ENCODE assay signal across 27 cellular contexts in the genomic region with DNA sequence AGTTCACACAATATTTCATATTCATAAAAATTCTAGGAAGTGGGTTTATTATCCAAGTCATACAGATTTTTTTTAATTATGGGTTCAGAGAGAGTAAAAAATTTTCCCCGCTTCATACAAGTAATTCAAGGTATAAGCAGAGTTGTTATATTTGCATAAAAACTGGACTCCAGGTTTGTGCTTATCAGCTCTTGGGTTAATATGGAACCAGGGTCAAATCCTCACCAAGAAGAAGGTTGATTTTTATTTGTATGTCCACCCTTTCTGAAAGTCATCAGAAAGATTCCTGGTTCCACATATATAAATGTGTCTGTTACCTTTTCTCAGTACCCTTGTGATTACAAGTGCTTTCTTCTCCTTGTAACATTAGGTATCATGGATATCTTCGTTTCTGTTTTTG.
"Had no signal": no experiment of that assay in that cellular context is flagged by ENCODE, and none has a peak within 500 bp of the region (broad histone marks: within the 10 kb centered on the region; RNA-seq: fewer than 3 reads in every experiment).

No MANE protein-coding gene starts in this region.

- H3K27ac ChIP-seq: stomach, suprapubic skin, testis, thoracic aorta, thyroid gland, tibial artery, tibial nerve, transverse colon, upper lobe of left lung, upper lobe of right lung, uterus, vagina had no signal

- ATAC-seq: stimulated activated effector memory CD8-positive, alpha-beta T cell treated with anti-CD3 and anti-CD28 coated beads, Interleukin-12 subunit alpha, Interleukin-12 subunit beta, amount 100 ng/mL, for 72 hours; stimulated activated memory B cell treated with anti-CD40 and anti-IgM and Interleukin-4, amounts not matched to agents 10 μg/mL and 1 μg/mL and 100 μg/mL, for 72 hours; stimulated activated naive B cell treated with anti-CD40 and anti-IgM and Interleukin-4, amounts not matched to agents 10 μg/mL and 1 μg/mL and 100 μg/mL, for 72 hours; stimulated activated naive CD8-positive, alpha-beta T cell treated with anti-CD3 and anti-CD28 coated beads, Interleukin-15, amount 100 ng/mL, for 72 hours; stimulated activated naive CD8-positive, alpha-beta T cell treated with anti-CD3 and anti-CD28 coated beads, Interleukin-15, Interleukin-2, amounts not matched to agents 100 U/mL and 50 U/mL, for 24 hours; upper lobe of right lung had no signal

- DNase-seq: stimulated activated CD4-positive, alpha-beta T cell treated with anti-CD3 and anti-CD28 coated beads, Interleukin-2, amount 100 ng/mL, for 48 hours; stimulated activated CD4-positive, alpha-beta T cell treated with anti-CD3 and anti-CD28 coated beads, Interleukin-4, amount 100 ng/mL, for 1 hour; stimulated activated CD4-positive, alpha-beta T cell treated with anti-CD3 and anti-CD28 coated beads, Interleukin-4, amount 100 ng/mL, for 24 hours; stimulated activated CD4-positive, alpha-beta T cell treated with anti-CD3 and anti-CD28 coated beads, Interleukin-4, amount 100 ng/mL, for 4 hours; stimulated activated CD8-positive, alpha-beta memory T cell treated with anti-CD3 and anti-CD28 coated beads, Interleukin-4, amount 100 ng/mL, for 48 hours; stimulated activated naive B cell treated with anti-CD40 and anti-IgM and Interleukin-4, amounts not matched to agents 10 μg/mL and 1 μg/mL and 100 μg/mL, for 72 hours; stimulated activated naive CD4-positive, alpha-beta T cell; stimulated activated naive CD4-positive, alpha-beta T cell treated with Interleukin-2 at 50 U/mL for 16 hours; stimulated activated naive CD8-positive, alpha-beta T cell treated with anti-CD3 and anti-CD28 coated beads, Interleukin-15, amount 100 ng/mL, for 72 hours; stimulated activated naive CD8-positive, alpha-beta T cell treated with anti-CD3 and anti-CD28 coated beads, Interleukin-15, Interleukin-2, amounts not matched to agents 100 U/mL and 50 U/mL, for 24 hours; stomach; substantia nigra; testis; thyroid gland; tibial artery; transverse colon; trophoblast cell; upper lobe of left lung; upper lobe of right lung; uterus had no signal

- H3K4me3 ChIP-seq: stomach, suprapubic skin, testis, thoracic aorta, thyroid gland, tibial artery, tibial nerve, transverse colon, upper lobe of left lung, upper lobe of right lung, uterus, vagina had no signal

- H3K4me1 ChIP-seq: suprapubic skin, testis, thyroid gland, tibial artery, tibial nerve, transverse colon, upper lobe of left lung, upper lobe of right lung, uterus, vagina had no signal

- FAIRE-seq: urothelium cell line had no signal

- H3K9me3 ChIP-seq: stomach, suprapubic skin, testis, thoracic aorta, thyroid gland, tibial artery, tibial nerve, transverse colon, upper lobe of left lung, upper lobe of right lung, uterus, vagina had no signal

- H3K27me3 ChIP-seq: stomach, suprapubic skin, testis, thyroid gland, tibial artery, tibial nerve, transverse colon, upper lobe of left lung, upper lobe of right lung, uterus, vagina had no signal

- H3K36me3 ChIP-seq: stomach, suprapubic skin, thoracic aorta, thyroid gland, tibial artery, tibial nerve, transverse colon, upper lobe of left lung, upper lobe of right lung, uterus, vagina had no signal
